Comparison of ENCODE assay signal across 31 cellular contexts in genomic region chr9:31629292-31629691, GRCh38.
"Had no signal": no experiment of that assay in that cellular context is flagged by ENCODE, and none has a peak within 500 bp of the region (broad histone marks: within the 10 kb centered on the region; RNA-seq: fewer than 3 reads in every experiment).

No MANE protein-coding gene starts in this region.

- H3K36me3 ChIP-seq: left ventricle myocardium inferior, neural progenitor cell, neutrophil, right atrium auricular region, stomach, thyroid gland, transverse colon, upper lobe of right lung had no signal

- H3K4me3 ChIP-seq: left ventricle myocardium inferior, lung, neural progenitor cell, psoas muscle, right atrium auricular region, skin epidermis, stomach, testis, thyroid gland, transverse colon, upper lobe of right lung had no signal

- H3K27me3 Mint-ChIP-seq: naive B cell; stimulated activated naive B cell treated with anti-CD40 and anti-IgM and Interleukin-4, amounts not matched to agents 10 μg/mL and 1 μg/mL and 100 μg/mL, for 72 hours had no signal

- H2AFZ ChIP-seq: parathyroid adenoma had no signal

- ATAC-seq: natural killer cell; psoas muscle; sciatic nerve; stimulated activated naive B cell treated with anti-CD40 and anti-IgM and Interleukin-4, amounts not matched to agents 10 μg/mL and 1 μg/mL and 100 μg/mL, for 72 hours; stimulated activated naive CD8-positive, alpha-beta T cell treated with anti-CD3 and anti-CD28 coated beads, Interleukin-15, Interleukin-2, amounts not matched to agents 100 U/mL and 50 U/mL, for 24 hours; upper lobe of right lung had no signal

- H3K27ac Mint-ChIP-seq: immature natural killer cell; mesothelial cell of epicardium; naive B cell; natural killer cell; nephron progenitor cell; neural progenitor cell; stimulated activated naive B cell treated with anti-CD40 and anti-IgM and Interleukin-4, amounts not matched to agents 10 μg/mL and 1 μg/mL and 100 μg/mL, for 72 hours had no signal

- H3K9me3 ChIP-seq: neutrophil, psoas muscle, stomach, testis, thyroid gland, transverse colon, upper lobe of right lung had no signal

- DNase-seq: hypothalamus; immature natural killer cell; kidney; left ventricle myocardium inferior; mesendoderm; naive B cell; natural killer cell; nephron progenitor cell; occipital lobe; psoas muscle; stimulated activated CD4-positive, alpha-beta T cell treated with anti-CD3 and anti-CD28 coated beads, Interleukin-12 subunit alpha, Interleukin-12 subunit beta, amount 100 ng/mL, for 4 hours; stimulated activated CD4-positive, alpha-beta T cell treated with anti-CD3 and anti-CD28 coated beads, Interleukin-15, amount 100 ng/mL, for 24 hours; stimulated activated CD4-positive, alpha-beta T cell treated with anti-CD3 and anti-CD28 coated beads, Interleukin-2, amount 100 ng/mL, for 24 hours; stimulated activated CD4-positive, alpha-beta T cell treated with anti-CD3 and anti-CD28 coated beads, Interleukin-4, amount 100 ng/mL, for 1 hour; stimulated activated naive B cell treated with anti-CD40 and anti-IgM and Interleukin-4, amounts not matched to agents 10 μg/mL and 1 μg/mL and 100 μg/mL, for 72 hours; stimulated activated naive CD8-positive, alpha-beta T cell treated with anti-CD3 and anti-CD28 coated beads, Interleukin-15, Interleukin-2, amounts not matched to agents 100 U/mL and 50 U/mL, for 24 hours; stomach; testis; thyroid gland; transverse colon; upper lobe of right lung had no signal

- H3K4me1 Mint-ChIP-seq: immature natural killer cell; mesothelial cell of epicardium; naive B cell; natural killer cell; nephron progenitor cell; neural progenitor cell; stimulated activated naive B cell treated with anti-CD40 and anti-IgM and Interleukin-4, amounts not matched to agents 10 μg/mL and 1 μg/mL and 100 μg/mL, for 72 hours had no signal

- H3K4me1 ChIP-seq: left ventricle myocardium inferior, neural progenitor cell, parathyroid adenoma, psoas muscle, right atrium auricular region, stomach, testis, thyroid gland, transverse colon, upper lobe of right lung had no signal

- H3K4me3 Mint-ChIP-seq: immature natural killer cell; mesothelial cell of epicardium; naive B cell; natural killer cell; nephron progenitor cell; neural progenitor cell; stimulated activated naive B cell treated with anti-CD40 and anti-IgM and Interleukin-4, amounts not matched to agents 10 μg/mL and 1 μg/mL and 100 μg/mL, for 72 hours had no signal

- H3K4me2 ChIP-seq: neural progenitor cell had no signal

- H3K27ac ChIP-seq: left ventricle myocardium inferior, neural progenitor cell, neutrophil, parathyroid adenoma, psoas muscle, right atrium auricular region, skin epidermis, stomach, testis, thyroid gland, transverse colon, upper lobe of right lung had no signal

- H3K9me3 Mint-ChIP-seq: neural progenitor cell; stimulated activated naive B cell treated with anti-CD40 and anti-IgM and Interleukin-4, amounts not matched to agents 10 μg/mL and 1 μg/mL and 100 μg/mL, for 72 hours had no signal

- FAIRE-seq: islet of Langerhans, kidney, urothelium cell line had no signal

- H3K27me3 ChIP-seq: neural progenitor cell, neutrophil, right atrium auricular region, stomach, testis, thyroid gland, transverse colon, upper lobe of right lung had no signal

- H3K36me3 Mint-ChIP-seq: immature natural killer cell; mesothelial cell of epicardium; naive B cell; natural killer cell; neural progenitor cell; stimulated activated naive B cell treated with anti-CD40 and anti-IgM and Interleukin-4, amounts not matched to agents 10 μg/mL and 1 μg/mL and 100 μg/mL, for 72 hours had no signal

- H3K9ac ChIP-seq: neural progenitor cell, parathyroid adenoma had no signal
